In genomic region chr5:141969783-141970741, GRCh38 we compare ENCODE assay signal across 1 cellular context.
A peak's percentile ranks its signal among the peaks of the same experiment; 100 is the strongest.
TF ChIP-seq lines count a peak whose summit lies in the region.

No MANE protein-coding gene starts in this region.

TF ChIP-seq in K562, 482 proteins besides CTCF, POLR2A, EP300 and RAD21 (continues in another document):
- TF ChIP-seq ZKSCAN1 (IDR thresholded peaks at IDR 0.05; ENCODE audit: low read depth, low read length) = no peak
- no peak for TF ChIP-seq ZNF41 (CRISPR knock-in tag; conservative IDR thresholded peaks at IDR 0.05)
- TF ChIP-seq ZNF174 (CRISPR knock-in tag; IDR thresholded peaks at IDR 0.05) = no peak
- TF ChIP-seq GATAD2B (IDR thresholded peaks at IDR 0.05; ENCODE audit: borderline replicate concordance) = no peak
- TF ChIP-seq E2F1 (CRISPR knock-in tag; IDR thresholded peaks at IDR 0.05) = no peak
- no peak for TF ChIP-seq ESRRB (CRISPR knock-in tag; IDR thresholded peaks at IDR 0.05; ENCODE audit: borderline replicate concordance)
- TF ChIP-seq PML (IDR thresholded peaks at IDR 0.05; ENCODE audit: low read length) = peak; percentile 44; the same call in 1 of the 2 replicates
- TF ChIP-seq DEAF1 (CRISPR knock-in tag; IDR thresholded peaks at IDR 0.05) = no peak
- no peak for TF ChIP-seq ERF (CRISPR knock-in tag; IDR thresholded peaks at IDR 0.05)
- TF ChIP-seq ETS1 (conservative IDR thresholded peaks at IDR 0.05; ENCODE audit: control insufficient read depth, low read depth, low read length) = no peak
- no peak for TF ChIP-seq CCNT2 (IDR thresholded peaks at IDR 0.05; ENCODE audit: borderline replicate concordance, extremely low read depth, insufficient read length, low read depth, low read length)
- TF ChIP-seq DMBX1 (CRISPR knock-in tag; IDR thresholded peaks at IDR 0.05; ENCODE audit: borderline replicate concordance) = no peak
- no peak for TF ChIP-seq ZNF280B (CRISPR knock-in tag; IDR thresholded peaks at IDR 0.05)
- TF ChIP-seq ASH1L (IDR thresholded peaks at IDR 0.05; ENCODE audit: borderline replicate concordance, low read depth, partially characterized antibody) = no peak
- TF ChIP-seq CC2D1A (IDR thresholded peaks at IDR 0.05) = no peak
- TF ChIP-seq ZSCAN29 (IDR thresholded peaks at IDR 0.05) = no peak
- no peak for TF ChIP-seq MCM7 (IDR thresholded peaks at IDR 0.05)
- TF ChIP-seq FOXK2 (conservative IDR thresholded peaks at IDR 0.05 in 1 of 2, IDR thresholded peaks at IDR 0.05 in 1 of 2; ENCODE audit: low read depth in 2 of 2) = peak; percentile 76 to 85
- TF ChIP-seq HCFC1 (IDR thresholded peaks at IDR 0.05; ENCODE audit: low read depth, low read length) = no peak
- TF ChIP-seq ADNP (tag; IDR thresholded peaks at IDR 0.05) = no peak; the same call in 1 of the 2 replicates
- no peak for TF ChIP-seq ZNF165 (CRISPR knock-in tag; IDR thresholded peaks at IDR 0.05; ENCODE audit: borderline replicate concordance)
- peak; percentile 81 for TF ChIP-seq L3MBTL2 (IDR thresholded peaks at IDR 0.05)
- no peak for TF ChIP-seq RBM15 (IDR thresholded peaks at IDR 0.05; ENCODE audit: insufficient read depth, low read length)
- no peak for TF ChIP-seq MXD1 (CRISPR knock-in tag; IDR thresholded peaks at IDR 0.05; ENCODE audit: borderline replicate concordance, poor library complexity, severe bottlenecking)
- no peak for TF ChIP-seq CEBPZ (IDR thresholded peaks at IDR 0.05; ENCODE audit: borderline replicate concordance, low read depth, low read length)
- TF ChIP-seq PREB (CRISPR knock-in tag; IDR thresholded peaks at IDR 0.05) = no peak
- no peak for TF ChIP-seq CBX5 (IDR thresholded peaks at IDR 0.05; ENCODE audit: borderline replicate concordance, low read depth)
- no peak for TF ChIP-seq ZNF232 (CRISPR knock-in tag; IDR thresholded peaks at IDR 0.05)
- no peak for TF ChIP-seq MEF2D (tag; conservative IDR thresholded peaks at IDR 0.05; ENCODE audit: low read depth)
- no peak for TF ChIP-seq PCBP1 (IDR thresholded peaks at IDR 0.05; ENCODE audit: low read depth, low read length, poor library complexity, severe bottlenecking)
- TF ChIP-seq ZNF707 (CRISPR knock-in tag; conservative IDR thresholded peaks at IDR 0.05) = no peak
- peak; percentile 60; the same call in 1 of the 2 replicates for TF ChIP-seq MAFF (IDR thresholded peaks at IDR 0.05; ENCODE audit: low read length)
- TF ChIP-seq SRSF3 (IDR thresholded peaks at IDR 0.05; ENCODE audit: insufficient read depth, low read length) = no peak
- no peak for TF ChIP-seq HNRNPUL1 (IDR thresholded peaks at IDR 0.05; ENCODE audit: low read length)
- no peak for TF ChIP-seq RBM17 (IDR thresholded peaks at IDR 0.05; ENCODE audit: borderline replicate concordance, low read depth, low read length)
- no peak for TF ChIP-seq RUNX1 (IDR thresholded peaks at IDR 0.05; ENCODE audit: low read depth)
- TF ChIP-seq ZNF354B (CRISPR knock-in tag; IDR thresholded peaks at IDR 0.05) = no peak
- no peak for TF ChIP-seq EHMT2 (IDR thresholded peaks at IDR 0.05)
- TF ChIP-seq FOXO4 (CRISPR knock-in tag; IDR thresholded peaks at IDR 0.05) = no peak
- no peak for TF ChIP-seq STAT6 (CRISPR knock-in tag; IDR thresholded peaks at IDR 0.05)
- TF ChIP-seq MBD2 (IDR thresholded peaks at IDR 0.05; ENCODE audit: borderline replicate concordance, low read depth) = no peak
- TF ChIP-seq THAP12 (CRISPR knock-in tag; IDR thresholded peaks at IDR 0.05) = no peak
- no peak for TF ChIP-seq WHSC1 (IDR thresholded peaks at IDR 0.05; ENCODE audit: low read length)
- TF ChIP-seq CREBBP (IDR thresholded peaks at IDR 0.05; ENCODE audit: low read depth, low read length) = no peak
- no peak for TF ChIP-seq PCBP2 (IDR thresholded peaks at IDR 0.05; ENCODE audit: low read depth, low read length, poor library complexity, severe bottlenecking)
